ENCODE assay signal across 24 cellular contexts in the genomic region with DNA sequence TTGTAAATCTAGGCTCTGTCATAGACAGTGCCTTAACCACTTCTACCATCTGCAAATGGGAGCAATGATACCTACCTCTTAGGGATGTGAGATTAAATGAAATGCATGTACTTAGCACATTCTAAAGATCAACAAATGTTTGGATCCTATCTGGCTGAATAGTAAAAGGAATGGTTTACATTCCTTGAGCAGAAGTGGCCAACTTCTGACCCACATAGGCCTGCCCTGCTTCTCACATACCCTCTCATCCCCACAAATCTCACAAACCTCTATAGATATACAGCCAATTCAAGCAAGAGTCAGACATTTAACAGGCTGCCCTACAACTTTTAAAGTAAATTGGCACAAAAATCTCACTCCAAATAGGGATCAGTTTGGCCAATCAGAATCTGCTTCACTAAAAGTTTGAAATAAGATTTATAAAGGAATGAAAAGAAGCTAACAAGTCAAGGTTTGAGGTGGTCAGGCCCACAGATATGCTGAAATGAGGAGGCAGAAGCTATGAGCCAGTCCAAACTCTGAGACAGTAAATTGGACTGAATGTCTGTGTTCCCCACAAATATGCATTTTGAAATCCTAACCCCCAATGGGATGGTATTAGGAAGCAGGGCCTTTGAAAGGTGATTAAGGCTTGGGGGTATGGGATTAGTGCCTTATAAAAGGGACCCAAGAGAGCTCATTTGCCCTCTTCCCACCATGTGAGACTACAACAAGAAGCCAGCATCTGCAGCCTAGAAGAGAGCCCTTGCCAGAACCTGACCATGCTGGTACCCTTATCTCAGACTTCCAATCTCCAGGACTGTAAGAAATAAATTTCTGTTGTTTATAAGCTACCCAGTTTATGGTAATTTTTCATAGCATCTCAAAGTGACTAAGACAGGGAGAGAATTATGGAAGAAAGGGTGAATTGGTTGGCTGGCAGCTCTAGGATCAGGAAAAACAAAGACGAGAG.
"Had no signal": no experiment of that assay in that cellular context is flagged by ENCODE, and none has a peak within 500 bp of the region (broad histone marks: within the 10 kb centered on the region; RNA-seq: fewer than 3 reads in every experiment).

No MANE protein-coding gene starts in this region.

- H3K9me3 ChIP-seq: neutrophil, pancreas, transverse colon had no signal

- H3K27ac ChIP-seq: heart right ventricle, neutrophil, pancreas, transverse colon had no signal

- H3K36me3 ChIP-seq: heart right ventricle, neutrophil, pancreas, transverse colon had no signal

- H3K4me1 Mint-ChIP-seq: brain, memory B cell, nephron had no signal

- H3K4me3 Mint-ChIP-seq: activated naive CD8-positive, alpha-beta T cell treated with anti-CD3 and anti-CD28 coated beads for 36 hours; brain; memory B cell; nephron; stimulated activated naive B cell treated with anti-CD40 and anti-IgM and Interleukin-4, amounts not matched to agents 10 μg/mL and 1 μg/mL and 100 μg/mL, for 72 hours had no signal

- H3K4me1 ChIP-seq: pancreas, transverse colon had no signal

- H3K36me3 Mint-ChIP-seq: brain, memory B cell had no signal

- H3K27me3 Mint-ChIP-seq: activated naive CD8-positive, alpha-beta T cell treated with anti-CD3 and anti-CD28 coated beads for 36 hours had no signal

- H3K27me3 ChIP-seq: heart right ventricle, neutrophil, pancreas, transverse colon had no signal

- H3K27ac Mint-ChIP-seq: activated naive CD8-positive, alpha-beta T cell treated with anti-CD3 and anti-CD28 coated beads for 36 hours; brain; memory B cell; nephron; stimulated activated naive B cell treated with anti-CD40 and anti-IgM and Interleukin-4, amounts not matched to agents 10 μg/mL and 1 μg/mL and 100 μg/mL, for 72 hours had no signal

- DNase-seq: activated CD4-positive, alpha-beta T cell treated with anti-CD3 and anti-CD28 coated beads for 4 hours; activated CD4-positive, alpha-beta T cell treated with anti-CD3 and anti-CD28 coated beads, Interleukin-2, amount 50 U/mL, for 48 hours; activated CD4-positive, CD25-positive, alpha-beta regulatory T cell; activated naive CD4-positive, alpha-beta T cell treated with Interleukin-2 at 50 U/mL for 16 hours; activated naive CD8-positive, alpha-beta T cell treated with anti-CD3 and anti-CD28 coated beads for 36 hours; activated T-cell treated with anti-CD3 and anti-CD28 coated beads, Interleukin-2, amount 50 U/mL, for 48 hours; amygdala; caudate nucleus; effector memory CD4-positive, alpha-beta T cell; heart right ventricle; left colon; pancreas; right cardiac atrium; small intestine; stimulated activated CD4-positive, alpha-beta T cell treated with anti-CD3 and anti-CD28 coated beads, Interleukin-15, amount 100 ng/mL, for 24 hours; stimulated activated CD4-positive, alpha-beta T cell treated with anti-CD3 and anti-CD28 coated beads, Interleukin-2, amount 100 ng/mL, for 48 hours; stimulated activated CD8-positive, alpha-beta memory T cell treated with anti-CD3 and anti-CD28 coated beads, Interleukin-4, amount 100 ng/mL, for 48 hours; stimulated activated naive B cell treated with anti-CD40 and anti-IgM and Interleukin-4, amounts not matched to agents 10 μg/mL and 1 μg/mL and 100 μg/mL, for 72 hours; T-helper 1 cell; transverse colon had no signal

- H3K4me3 ChIP-seq: heart right ventricle, pancreas, transverse colon had no signal

- H3K9me3 Mint-ChIP-seq: memory B cell had no signal

- ATAC-seq: heart right ventricle; left colon; pancreas; right cardiac atrium; stimulated activated naive B cell treated with anti-CD40 and anti-IgM and Interleukin-4, amounts not matched to agents 10 μg/mL and 1 μg/mL and 100 μg/mL, for 72 hours had no signal
